1 cellular context compared by ENCODE assay signal in genomic region chr3:119427669-119428068, GRCh38.
TF ChIP-seq lines count a peak whose summit lies in the region.

No MANE protein-coding gene starts in this region.

TF ChIP-seq in HepG2, 621 proteins besides CTCF, POLR2A, EP300 and RAD21 (continued from another document):
- TF ChIP-seq POLR2G (IDR thresholded peaks at IDR 0.05; ENCODE audit: low read depth, low read length) (peak; percentile 35; the same call in 1 of the 2 replicates), ZNF883 (CRISPR knock-in tag; IDR thresholded peaks at IDR 0.05; ENCODE audit: not compliant biosample characterization) (no peak), ZNF136 (CRISPR knock-in tag; IDR thresholded peaks at IDR 0.05; ENCODE audit: low read depth) (peak; percentile 96), ZNF580 (CRISPR knock-in tag; IDR thresholded peaks at IDR 0.05; ENCODE audit: borderline replicate concordance, low read depth) (no peak), KLF12 (CRISPR knock-in tag; IDR thresholded peaks at IDR 0.05; ENCODE audit: borderline replicate concordance) (no peak), ZNF337 (CRISPR knock-in tag; IDR thresholded peaks at IDR 0.05; ENCODE audit: borderline replicate concordance, low read depth) (peak; percentile 99; the same call in 1 of the 2 replicates)
